In genomic region chr2:43003702-43004101, GRCh38 we compare ENCODE assay signal across 21 cellular contexts.
"Had no signal": no experiment of that assay in that cellular context is flagged by ENCODE, and none has a peak within 500 bp of the region (broad histone marks: within the 10 kb centered on the region; RNA-seq: fewer than 3 reads in every experiment).

No MANE protein-coding gene starts in this region.

- H3K27ac ChIP-seq: adrenal gland, cardiac muscle cell, ovary, testis, upper lobe of left lung had no signal

- H3K4me1 Mint-ChIP-seq: stimulated activated naive CD8-positive, alpha-beta T cell treated with anti-CD3 and anti-CD28 coated beads, Interleukin-15, amount 100 ng/mL, for 72 hours had no signal

- H3K4me1 ChIP-seq: adrenal gland had no signal

- H3K27me3 Mint-ChIP-seq: stimulated activated naive CD8-positive, alpha-beta T cell treated with anti-CD3 and anti-CD28 coated beads, Interleukin-15, amount 100 ng/mL, for 72 hours had no signal

- H3K9me3 ChIP-seq: adrenal gland, ovary, right lobe of liver, testis, upper lobe of left lung had no signal

- H3K27me3 ChIP-seq: adrenal gland, cardiac muscle cell, ovary, right lobe of liver, testis, upper lobe of left lung had no signal

- H3K4me3 Mint-ChIP-seq: activated T-cell treated with anti-CD3 and anti-CD28 coated beads, Interleukin-2, amount 50 U/mL, for 72 hours; memory B cell; naive thymus-derived CD4-positive, alpha-beta T cell; stimulated activated naive CD8-positive, alpha-beta T cell treated with anti-CD3 and anti-CD28 coated beads, Interleukin-15, amount 100 ng/mL, for 72 hours had no signal

- H3K27ac Mint-ChIP-seq: activated T-cell treated with anti-CD3 and anti-CD28 coated beads, Interleukin-2, amount 50 U/mL, for 72 hours; memory B cell; stimulated activated naive CD8-positive, alpha-beta T cell treated with anti-CD3 and anti-CD28 coated beads, Interleukin-15, amount 100 ng/mL, for 72 hours had no signal

- H3K4me3 ChIP-seq: adrenal gland, cardiac muscle cell, mucosa of descending colon, ovary, right lobe of liver, testis, upper lobe of left lung had no signal

- DNase-seq: activated CD4-positive, alpha-beta T cell treated with anti-CD3 and anti-CD28 coated beads, Interleukin-2, amount 50 U/mL, for 1 hour; activated CD4-positive, CD25-positive, alpha-beta regulatory T cell; activated CD8-positive, alpha-beta memory T cell treated with anti-CD3 and anti-CD28 coated beads for 24 hours; activated effector memory CD4-positive, alpha-beta T cell treated with anti-CD3 and anti-CD28 coated beads, Interleukin-2, amount 50 U/mL, for 16 hours; activated naive CD4-positive, alpha-beta T cell treated with anti-CD3 and anti-CD28 coated beads, Interleukin-2, amount 50 U/mL, for 16 hours; activated T-cell treated with anti-CD3 and anti-CD28 coated beads, Interleukin-2, amount 50 U/mL, for 72 hours; left ventricle myocardium superior; mucosa of descending colon; naive thymus-derived CD4-positive, alpha-beta T cell; small intestine; stimulated activated CD4-positive, alpha-beta T cell treated with anti-CD3 and anti-CD28 coated beads, Interleukin-4, amount 100 ng/mL, for 1 hour; stimulated activated naive CD8-positive, alpha-beta T cell treated with anti-CD3 and anti-CD28 coated beads, Interleukin-15, amount 100 ng/mL, for 72 hours; T-helper 1 cell; T1000; testis; upper lobe of left lung had no signal

- ATAC-seq: activated T-cell treated with anti-CD3 and anti-CD28 coated beads, Interleukin-2, amount 50 U/mL, for 72 hours; left ventricle myocardium superior; mucosa of descending colon; naive thymus-derived CD4-positive, alpha-beta T cell; right lobe of liver; stimulated activated naive CD8-positive, alpha-beta T cell treated with anti-CD3 and anti-CD28 coated beads, Interleukin-15, amount 100 ng/mL, for 72 hours had no signal

- H3K36me3 ChIP-seq: adrenal gland, cardiac muscle cell, ovary, right lobe of liver, upper lobe of left lung had no signal
